Comparison of ENCODE assay signal across 17 cellular contexts in genomic region chr2:7109558-7109935, GRCh38.
"Had no signal": no experiment of that assay in that cellular context is flagged by ENCODE, and none has a peak within 500 bp of the region (broad histone marks: within the 10 kb centered on the region; RNA-seq: fewer than 3 reads in every experiment).

No MANE protein-coding gene starts in this region.

- H3K27ac Mint-ChIP-seq: endodermal cell; immature natural killer cell; natural killer cell treated with Interleukin-12 subunit alpha and Interleukin-12 subunit beta and Interleukin-15 and Interleukin-18, amount 100 ng/mL, for 72 hours; type B pancreatic cell had no signal

- H3K36me3 Mint-ChIP-seq: type B pancreatic cell had no signal

- DNase-seq: colonic mucosa; dermis blood vessel endothelial cell; endodermal cell; erythroblast; foreskin melanocyte; immature natural killer cell; left ventricle myocardium superior; mesenchymal stem cell; midbrain; nucleus accumbens; ovary; right cardiac atrium; stimulated activated CD4-positive, alpha-beta T cell treated with anti-CD3 and anti-CD28 coated beads, Interleukin-2, amount 100 ng/mL, for 48 hours; stimulated activated naive CD4-positive, alpha-beta T cell treated with Interleukin-2 at 50 U/mL for 16 hours; thyroid gland had no signal

- ATAC-seq: left ventricle myocardium superior; natural killer cell treated with Interleukin-12 subunit alpha and Interleukin-12 subunit beta and Interleukin-15 and Interleukin-18, amount 100 ng/mL, for 72 hours; right cardiac atrium had no signal

- H3K9me3 Mint-ChIP-seq: type B pancreatic cell had no signal

- H3K27me3 Mint-ChIP-seq: type B pancreatic cell had no signal

- H3K4me1 Mint-ChIP-seq: immature natural killer cell had no signal

- H3K4me3 Mint-ChIP-seq: endodermal cell; immature natural killer cell; natural killer cell treated with Interleukin-12 subunit alpha and Interleukin-12 subunit beta and Interleukin-15 and Interleukin-18, amount 100 ng/mL, for 72 hours; type B pancreatic cell had no signal
